8 cellular contexts compared by ENCODE assay signal in the genomic region with DNA sequence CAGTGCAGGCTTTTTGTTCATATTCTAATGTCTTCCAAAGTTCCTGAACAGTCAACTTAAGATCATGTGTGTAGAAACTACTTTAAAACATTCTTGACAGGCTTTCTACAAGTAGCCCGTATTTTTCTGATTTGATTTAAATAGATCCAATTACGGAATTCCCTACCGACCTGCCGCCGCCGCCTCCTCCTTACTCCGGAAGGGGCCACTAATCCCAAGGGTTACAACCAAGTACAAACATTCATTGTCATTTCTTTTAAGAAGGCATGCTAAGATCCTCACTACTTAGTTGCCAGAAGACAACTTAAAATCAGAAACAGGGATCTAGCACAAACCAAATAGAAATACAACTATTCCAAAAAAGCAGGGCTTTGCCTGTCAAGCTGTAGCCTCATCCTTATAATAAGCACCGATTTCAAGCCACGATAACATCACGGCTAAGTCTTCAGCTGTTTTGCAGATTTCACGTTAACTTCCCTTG. TPM values are rescaled to one million over a fixed set of nuclear protein-coding genes. Genes with fewer than 3 reads are reported as not detected.
A peak's percentile ranks its signal among the peaks of the same experiment; 100 is the strongest.
DNase-seq lines count a peak whose midpoint lies in the region; ATAC-seq and TF ChIP-seq lines count a peak whose summit lies in the region.

No MANE protein-coding gene starts in this region.

- peaks cover 3% of the 10 kb centered on the region for H3K4me1 ChIP-seq in mesodermal cell (ENCODE audit: control insufficient read depth, insufficient read depth, low read length, poor library complexity, severe bottlenecking)

- H3K36me3 ChIP-seq in mesodermal cell (ENCODE audit: control insufficient read depth, insufficient read depth, low read length): peaks cover 6% of the 10 kb centered on the region

- no peak for TF ChIP-seq POLR2A in GM18505 (IDR thresholded peaks at IDR 0.05; ENCODE audit: borderline replicate concordance, extremely low read depth, insufficient read depth, insufficient read length)

- no peak for ATAC-seq in GM18907 (IDR thresholded peaks at IDR 0.05; ENCODE audit: unreplicated experiment)
- ATAC-seq in HG03039 (IDR thresholded peaks at IDR 0.05; ENCODE audit: unreplicated experiment): no peak
- ATAC-seq in GM18505 (IDR thresholded peaks at IDR 0.05; ENCODE audit: unreplicated experiment): no peak

- peak overlapping the region; percentile 94 for H3K4me3 ChIP-seq in choroid plexus epithelial cell (ENCODE audit: low read depth, low read length)
- peak overlapping the region; percentile 89 for H3K4me3 ChIP-seq in mesodermal cell (ENCODE audit: extremely low read depth, insufficient read depth, low read length, poor library complexity, severe bottlenecking)

- TF ChIP-seq CTCF in choroid plexus epithelial cell (conservative IDR thresholded peaks at IDR 0.05; ENCODE audit: low read depth, low read length): peak; percentile 5

- WGBS in mesodermal cell (ENCODE audit: insufficient coverage in 2 of 2), 2 experiments: 0% methylated on average over 8 to 10 of the region's 11 CpGs

- H3K27ac ChIP-seq in mesodermal cell (ENCODE audit: low read depth, low read length, severe bottlenecking): peak overlapping the region; percentile 88

- no peaks in the 10 kb centered on the region for H3K9me3 ChIP-seq in mesodermal cell (ENCODE audit: control insufficient read depth, low read length)

- DNase-seq in EL (peak; percentile 25), NCI-H460 (ENCODE audit: extremely low read depth, low read depth) (peak; percentile 8), choroid plexus epithelial cell (ENCODE audit: low read depth) (peak; percentile 33), NCI-H187 treated with DMSO at 0.1 percent for 48 hours (lab: John Stamatoyannopoulos, UW) (no peak)

RNA-seq across cellular contexts. Expression of gene WDR33, which starts 0.8 kb away (rescaled TPM):
- 28.5 and 32.7 TPM in 2 replicates for total RNA-seq in NCI-H460 (2014; rRNA removed; shearing (Covaris generic))
- polyA plus RNA-seq in NCI-H460 (2014; cell fraction: nucleus; rRNA removed): 20.9 and 29.7 TPM in 2 replicates
- 29.2 TPM for polyA plus RNA-seq in mesodermal cell (2013, experiment 1 of 2)
- polyA plus RNA-seq in mesodermal cell (2013, experiment 2 of 2): 38.3 TPM

RNA-seq across cellular contexts. Expression of gene POLR2D, which starts 47.8 kb away (rescaled TPM):
- 34.4 and 44.1 TPM in 2 replicates for total RNA-seq in NCI-H460 (2014; rRNA removed; shearing (Covaris generic))
- polyA plus RNA-seq in NCI-H460 (2014; cell fraction: nucleus; rRNA removed): 34.7 and 38.2 TPM in 2 replicates
- polyA plus RNA-seq in mesodermal cell (2013, experiment 1 of 2): 40.0 TPM
- polyA plus RNA-seq in mesodermal cell (2013, experiment 2 of 2): 37.9 TPM
